Comparison of ENCODE assay signal across 19 cellular contexts in genomic region chr4:38904090-38904666, GRCh38. TPM values are rescaled to one million over a fixed set of nuclear protein-coding genes. Genes with fewer than 3 reads are reported as not detected.
DNase-seq lines count a peak whose midpoint lies in the region; ATAC-seq, FAIRE-seq and TF ChIP-seq lines count a peak whose summit lies in the region.
"Had no signal": no experiment of that assay in that cellular context is flagged by ENCODE, and none has a peak within 500 bp of the region (broad histone marks: within the 10 kb centered on the region; RNA-seq: fewer than 3 reads in every experiment).

No MANE protein-coding gene starts in this region.

- H3K9ac ChIP-seq in liver (ENCODE audit: low read depth in 1 of 2, low read length in 2 of 2), result peak overlapping the region; percentile 3 to 74

- H3K27ac ChIP-seq in liver (ENCODE audit: low read depth in 1 of 2, low read length in 2 of 2), result peak overlapping the region; percentile 72 to 73
- H3K27ac ChIP-seq in small intestine (ENCODE audit: low read depth in 1 of 2, low read length in 1 of 2), result no peak overlapping the region

- H3K9me3 Mint-ChIP-seq in stimulated activated naive B cell treated with anti-CD40 and anti-IgM and Interleukin-4, amounts not matched to agents 10 μg/mL and 1 μg/mL and 100 μg/mL, for 72 hours, result no peaks in the 10 kb centered on the region
- H3K9me3 Mint-ChIP-seq: activated naive CD4-positive, alpha-beta T cell treated with anti-CD3 and anti-CD28 coated beads, Interleukin-2, amount 10 ng/mL, durations not matched to agents 7 days and 5 days; IgD-negative memory B cell had no signal

- peaks cover 6% of the 10 kb centered on the region for H3K27me3 Mint-ChIP-seq in T-helper 17 cell
- H3K27me3 Mint-ChIP-seq in stimulated activated naive B cell treated with anti-CD40 and anti-IgM and Interleukin-4, amounts not matched to agents 10 μg/mL and 1 μg/mL and 100 μg/mL, for 72 hours, result no peaks in the 10 kb centered on the region
- H3K27me3 Mint-ChIP-seq: IgD-negative memory B cell had no signal

- peak overlapping the region; percentile 9 for H3K27ac Mint-ChIP-seq in T-helper 17 cell
- H3K27ac Mint-ChIP-seq in stimulated activated naive B cell treated with anti-CD40 and anti-IgM and Interleukin-4, amounts not matched to agents 10 μg/mL and 1 μg/mL and 100 μg/mL, for 72 hours, result no peak overlapping the region
- H3K27ac Mint-ChIP-seq: activated naive CD4-positive, alpha-beta T cell treated with anti-CD3 and anti-CD28 coated beads, Interleukin-2, amount 10 ng/mL, durations not matched to agents 7 days and 5 days; IgD-negative memory B cell had no signal

- DNase-seq in T-helper 17 cell, result no peak
- peak; percentile 90 for DNase-seq in small intestine
- DNase-seq in stimulated activated naive B cell treated with anti-CD40 and anti-IgM and Interleukin-4, amounts not matched to agents 10 μg/mL and 1 μg/mL and 100 μg/mL, for 72 hours, result no peak
- DNase-seq in head of caudate nucleus, result no peak
- DNase-seq: activated CD4-positive, alpha-beta T cell treated with anti-CD3 and anti-CD28 coated beads, Interleukin-2, amount 50 U/mL, for 48 hours; activated naive CD4-positive, alpha-beta T cell treated with anti-CD3 and anti-CD28 coated beads, Interleukin-2, amount 10 ng/mL, durations not matched to agents 7 days and 5 days; activated T-cell treated with anti-CD3 and anti-CD28 coated beads for 4 hours; hippocampal formation; NCI-H187 treated with DMSO at 0.1 percent for 48 hours; NCI-H510A; nucleus accumbens; SHP77; stimulated activated CD4-positive, alpha-beta T cell treated with anti-CD3 and anti-CD28 coated beads, Interleukin-2, amount 100 ng/mL, for 24 hours; T-helper 1 cell had no signal

- no peak for TF ChIP-seq CTCF in liver (IDR thresholded peaks at IDR 0.05; ENCODE audit: low read depth, low read length, missing input control)

- H3K4me3 Mint-ChIP-seq in T-helper 17 cell, result no peak overlapping the region
- H3K4me3 Mint-ChIP-seq in stimulated activated naive B cell treated with anti-CD40 and anti-IgM and Interleukin-4, amounts not matched to agents 10 μg/mL and 1 μg/mL and 100 μg/mL, for 72 hours, result no peak overlapping the region
- H3K4me3 Mint-ChIP-seq: activated naive CD4-positive, alpha-beta T cell treated with anti-CD3 and anti-CD28 coated beads, Interleukin-2, amount 10 ng/mL, durations not matched to agents 7 days and 5 days; IgD-negative memory B cell had no signal

- peaks cover 5 to 21% (median 17%) of the 10 kb centered on the region in 4 donors for H3K36me3 ChIP-seq in liver (ENCODE audit: control insufficient read depth in 4 of 4, insufficient read depth in 3 of 4, low read depth in 1 of 4, low read length in 3 of 4)
- peaks cover 4 to 7% of the 10 kb centered on the region in 2 donors for H3K36me3 ChIP-seq in small intestine (ENCODE audit: control insufficient read depth in 2 of 2, insufficient read depth in 2 of 2, low read length in 2 of 2)

- H3K4me3 ChIP-seq in liver (ENCODE audit: low read depth in 1 of 3, low read length in 3 of 3) (peak overlapping the region in 2 of 3 donors; percentile 22 to 47), small intestine (ENCODE audit: low read depth in 1 of 2, low read length in 2 of 2) (no peak overlapping the region)

- peaks cover 2% of the 10 kb centered on the region for H3K4me1 Mint-ChIP-seq in T-helper 17 cell
- H3K4me1 Mint-ChIP-seq in stimulated activated naive B cell treated with anti-CD40 and anti-IgM and Interleukin-4, amounts not matched to agents 10 μg/mL and 1 μg/mL and 100 μg/mL, for 72 hours, result peaks cover 0 to 9% of the 10 kb centered on the region in 2 donors

- H3K9me3 ChIP-seq in T-helper 17 cell (ENCODE audit: control insufficient read depth, low read length, poor library complexity, severe bottlenecking) (no peaks in the 10 kb centered on the region), liver (ENCODE audit: control insufficient read depth in 4 of 4, low read length in 3 of 4) (no peaks in the 10 kb centered on the region), small intestine (ENCODE audit: control insufficient read depth, low read depth) (no peaks in the 10 kb centered on the region)

- intact Hi-C loops in head of caudate nucleus (cut with DNase I), result loop anchor here (5.0 to 10.0 kb wide), 3 partner anchors 233 to 551 kb away; partner anchors contain the start of genes LIAS, RPL9 and WDR19

- TF ChIP-seq RAD21 in liver (IDR thresholded peaks at IDR 0.05), result peak; percentile 48 to 49

- no peak for FAIRE-seq in small intestine (lab: Jason Lieb, UNC)

- 26% methylated on average over 10 of the region's 10 CpGs for WGBS in liver
- WGBS in small intestine, 3 donors, result 16 to 58% (median 33%) methylated on average over 10 of the region's 10 CpGs

- H3K36me3 Mint-ChIP-seq in T-helper 17 cell (ENCODE audit: low read depth), result no peaks in the 10 kb centered on the region
- no peaks in the 10 kb centered on the region for H3K36me3 Mint-ChIP-seq in stimulated activated naive B cell treated with anti-CD40 and anti-IgM and Interleukin-4, amounts not matched to agents 10 μg/mL and 1 μg/mL and 100 μg/mL, for 72 hours
- H3K36me3 Mint-ChIP-seq: activated naive CD4-positive, alpha-beta T cell treated with anti-CD3 and anti-CD28 coated beads, Interleukin-2, amount 10 ng/mL, durations not matched to agents 7 days and 5 days had no signal

- peaks cover 7 to 43% (median 36%) of the 10 kb centered on the region in 4 donors for H3K4me1 ChIP-seq in liver (ENCODE audit: control insufficient read depth in 4 of 4, insufficient read depth in 4 of 4, low read length in 3 of 4)
- H3K4me1 ChIP-seq in small intestine (ENCODE audit: control insufficient read depth in 2 of 2, insufficient read depth in 1 of 2, low read depth in 1 of 2, low read length in 1 of 2), result no peaks in the 10 kb centered on the region

- H3K27me3 ChIP-seq in liver (ENCODE audit: control insufficient read depth in 4 of 4, insufficient read depth in 4 of 4, low read length in 3 of 4), result no peaks in the 10 kb centered on the region
- no peaks in the 10 kb centered on the region for H3K27me3 ChIP-seq in small intestine (ENCODE audit: control insufficient read depth in 2 of 2, insufficient read depth in 2 of 2, low read length in 2 of 2)

- ATAC-seq in GM19023 (IDR thresholded peaks at IDR 0.05; ENCODE audit: unreplicated experiment) (peak; percentile 66), T-helper 17 cell (no peak), HG03280 (IDR thresholded peaks at IDR 0.05; ENCODE audit: unreplicated experiment) (no peak), HG02973 (IDR thresholded peaks at IDR 0.05; ENCODE audit: unreplicated experiment) (no peak)
- ATAC-seq in stimulated activated naive B cell treated with anti-CD40 and anti-IgM and Interleukin-4, amounts not matched to agents 10 μg/mL and 1 μg/mL and 100 μg/mL, for 72 hours (replicated peaks), result no peak

TF ChIP-seq in liver, 16 proteins besides CTCF, POLR2A, EP300 and RAD21 (continues in another document):
- TF ChIP-seq JUND (IDR thresholded peaks at IDR 0.05) (peak in 1 of 2 donors; percentile 65), HNF4A (conservative IDR thresholded peaks at IDR 0.05) (peak; percentile 90 to 91), FOXA1 (IDR thresholded peaks at IDR 0.05) (peak; percentile 86), ZBTB33 (IDR thresholded peaks at IDR 0.05) (peak; percentile 59), TAF1 (conservative IDR thresholded peaks at IDR 0.05) (no peak), NR2F2 (IDR thresholded peaks at IDR 0.05) (peak; percentile 91), FOXA2 (IDR thresholded peaks at IDR 0.05) (peak; percentile 89), YY1 (IDR thresholded peaks at IDR 0.05) (peak; percentile 77), RXRA (IDR thresholded peaks at IDR 0.05) (peak; percentile 88 to 90)
- TF ChIP-seq, protein P1, sequence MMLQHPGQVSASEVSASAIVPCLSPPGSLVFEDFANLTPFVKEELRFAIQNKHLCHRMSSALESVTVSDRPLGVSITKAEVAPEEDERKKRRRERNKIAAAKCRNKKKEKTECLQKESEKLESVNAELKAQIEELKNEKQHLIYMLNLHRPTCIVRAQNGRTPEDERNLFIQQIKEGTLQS (IDR thresholded peaks at IDR 0.05), result no peak
- TF ChIP-seq, protein P2, sequence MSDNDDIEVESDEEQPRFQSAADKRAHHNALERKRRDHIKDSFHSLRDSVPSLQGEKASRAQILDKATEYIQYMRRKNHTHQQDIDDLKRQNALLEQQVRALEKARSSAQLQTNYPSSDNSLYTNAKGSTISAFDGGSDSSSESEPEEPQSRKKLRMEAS (IDR thresholded peaks at IDR 0.05), result no peak

RNA-seq across cellular contexts. Expression of gene FAM114A1, which starts 36.6 kb away (rescaled TPM):
- total RNA-seq in T-helper 17 cell (under 1 TPM in 1 of 2 donors, not detected in 1; 0.50 TPM), liver (100 to 1,000 TPM in 1 of 2 donors, 10 to 100 TPM in 1; 22.1 to 108 TPM)
- polyA plus RNA-seq in liver (10 to 100 TPM; 35.7 to 72.0 TPM), small intestine (10 to 100 TPM; 11.3 to 31.8 (median 18.6) TPM)

RNA-seq across cellular contexts. Expression of gene TLR6, which starts 47.6 kb away (rescaled TPM):
- total RNA-seq in T-helper 17 cell, result 1 to 10 TPM; 2.8 to 6.4 TPM
- 1 to 10 TPM; 1.9 to 2.1 TPM for total RNA-seq in liver
- under 1 TPM; 0.26 to 0.66 TPM for polyA plus RNA-seq in liver
- polyA plus RNA-seq in small intestine, result under 1 TPM; under 0.01 to 0.46 (median 0.27) TPM

Comparison
In these comparisons a context has a peak if more than half of its experiments do, and no peak if none do; other contexts are left out.
1. H3K27ac ChIP-seq: peak in liver (2 of 2); none in small intestine (0 of 2).
2. H3K4me3 ChIP-seq: peak in liver (2 of 3); none in small intestine (0 of 2).
3. RNA of gene FAM114A1, which starts 36.6 kb away (total RNA-seq): 22.1 to 108 TPM in liver; 0.50 TPM in T-helper 17 cell; every median in the first group is over 10 times any median in the second.